8 cellular contexts compared by ENCODE assay signal in genomic region chr13:39602614-39603366, GRCh38. TPM values are rescaled to one million over a fixed set of nuclear protein-coding genes. Genes with fewer than 3 reads are reported as not detected.
DNase-seq lines count a peak whose midpoint lies in the region; ATAC-seq, FAIRE-seq and TF ChIP-seq lines count a peak whose summit lies in the region.

TSS of gene LHFPL6 (minus strand) at chr13:39603193.

- TF ChIP-seq POLR2A in spleen (IDR thresholded peaks at IDR 0.05), result no peak

- TF ChIP-seq CTCF in WI38 (IDR thresholded peaks at IDR 0.05; ENCODE audit: low read depth, low read length) (peak; percentile 53), spleen (IDR thresholded peaks at IDR 0.05 in 8 of 11, conservative IDR thresholded peaks at IDR 0.05 in 3 of 11) (peak in 2 of 11 experiments; percentile 19 to 21)

- H3K27ac ChIP-seq in spleen, result peak within 1 kb of the TSS; percentile 60 to 89 (median 86)

- peaks cover 0 to 40% (median 12%) of the 10 kb centered on the region in 7 donors for H3K27me3 ChIP-seq in spleen (replicated peaks in 1 of 7)

- peaks cover 0 to 43% (median 16%) of the 10 kb centered on the region in 6 donors for H3K4me1 ChIP-seq in spleen

- ATAC-seq in HG02840 (IDR thresholded peaks at IDR 0.05; ENCODE audit: low FRiP score, unreplicated experiment), result peak; percentile 89

- WGBS in spleen, 5 donors, result 0 to 1% (median 0%) methylated on average over 26 to 73 of the region's 73 CpGs

- H3K9me3 ChIP-seq in spleen, result no peaks in the 10 kb centered on the region

- no peak for FAIRE-seq in GM18507 (lab: Jason Lieb, UNC)

- DNase-seq in GM18507 (ENCODE audit: extremely low spot score, insufficient read length, low read depth) (peak; percentile 38), NCI-H2081 treated with DMSO at 0.1 percent for 48 hours (lab: John Stamatoyannopoulos, UW) (peak; percentile 6), cerebellar cortex (ENCODE audit: low spot score) (peak; percentile 72), islet precursor cell (peak; percentile 93), spleen (peak; percentile 87)
- no peak for DNase-seq in effector CD8-positive, alpha-beta T cell (lab: John Stamatoyannopoulos, UW)

- intact Hi-C loops in spleen (cut with DNase I; ENCODE audit: low total_unique reads), result no loop called here

- H3K36me3 ChIP-seq in spleen, result no peaks in the 10 kb centered on the region

- peak within 1 kb of the TSS; percentile 94 for H3K4me3 ChIP-seq in WI38 (ENCODE audit: low read depth, low read length)
- peak within 1 kb of the TSS; percentile 57 to 86 (median 66) for H3K4me3 ChIP-seq in spleen

RNA-seq across cellular contexts. Expression of gene LHFPL6, which starts in this region (rescaled TPM):
- 10 to 100 TPM; 23.8 to 49.0 (median 43.4) TPM for total RNA-seq in spleen
- polyA plus RNA-seq in spleen, result 10 to 100 TPM in 1 of 3 donors, 1 to 10 TPM in 2; 6.9 to 12.0 (median 8.3) TPM
